Comparison of ENCODE assay signal across 18 cellular contexts in the genomic region with DNA sequence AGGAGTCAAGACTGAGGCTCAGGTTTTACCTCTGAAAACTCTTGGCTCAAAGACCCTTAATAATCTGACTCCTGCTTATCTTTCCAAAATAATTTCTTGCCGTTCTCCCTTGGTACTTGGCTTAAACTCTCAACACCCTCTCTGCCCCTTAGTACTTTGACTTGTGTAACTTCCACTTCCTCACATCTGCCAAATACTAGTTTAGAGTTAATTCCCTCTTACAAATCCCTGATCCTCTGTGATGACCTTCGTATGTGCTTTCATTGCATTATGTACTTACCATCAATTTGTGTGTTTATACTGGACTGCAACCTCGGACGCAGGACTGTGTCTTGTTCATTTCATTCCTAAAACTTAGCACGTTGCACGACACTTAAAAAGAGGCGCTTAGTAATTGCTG. TPM values are rescaled to one million over a fixed set of nuclear protein-coding genes. Genes with fewer than 3 reads are reported as not detected.
DNase-seq lines count a peak whose midpoint lies in the region; ATAC-seq and TF ChIP-seq lines count a peak whose summit lies in the region.
"Had no signal": no experiment of that assay in that cellular context is flagged by ENCODE, and none has a peak within 500 bp of the region (broad histone marks: within the 10 kb centered on the region; RNA-seq: fewer than 3 reads in every experiment).

No MANE protein-coding gene starts in this region.

- peak overlapping the region; percentile 41 to 54 for H3K27ac Mint-ChIP-seq in natural killer cell
- no peak overlapping the region for H3K27ac Mint-ChIP-seq in natural killer cell treated with Interleukin-12 subunit alpha and Interleukin-12 subunit beta and Interleukin-15 and Interleukin-18, amount 100 ng/mL, for 72 hours
- peak overlapping the region; percentile 4 for H3K27ac Mint-ChIP-seq in stimulated activated naive B cell treated with anti-CD40 and anti-IgM and Interleukin-4, amounts not matched to agents 10 μg/mL and 1 μg/mL and 100 μg/mL, for 72 hours
- H3K27ac Mint-ChIP-seq: GM23338 had no signal

- H3K4me3 Mint-ChIP-seq in natural killer cell = no peak overlapping the region
- no peak overlapping the region for H3K4me3 Mint-ChIP-seq in natural killer cell treated with Interleukin-12 subunit alpha and Interleukin-12 subunit beta and Interleukin-15 and Interleukin-18, amount 100 ng/mL, for 72 hours
- H3K4me3 Mint-ChIP-seq in stimulated activated naive B cell treated with anti-CD40 and anti-IgM and Interleukin-4, amounts not matched to agents 10 μg/mL and 1 μg/mL and 100 μg/mL, for 72 hours = no peak overlapping the region
- H3K4me3 Mint-ChIP-seq: GM23338 had no signal

- no peaks in the 10 kb centered on the region for H3K4me1 ChIP-seq in Karpas-422 (ENCODE audit: low read length)
- H3K4me1 ChIP-seq: SJSA1 had no signal

- TF ChIP-seq CTCF in natural killer cell (IDR thresholded peaks at IDR 0.05) = no peak
- TF ChIP-seq CTCF in choroid plexus epithelial cell (conservative IDR thresholded peaks at IDR 0.05; ENCODE audit: low read depth, low read length) = no peak

- no peaks in the 10 kb centered on the region for H4K20me1 ChIP-seq in Karpas-422 (ENCODE audit: insufficient read depth, low read depth, low read length)

- DNase-seq in natural killer cell (no peak), NCI-H82 treated with DMSO at 0.1 percent for 48 hours (lab: John Stamatoyannopoulos, UW; ENCODE audit: unreplicated experiment) (peak; percentile 76), choroid plexus epithelial cell (ENCODE audit: low read depth) (peak; percentile 16), Karpas-422 (no peak)
- DNase-seq in natural killer cell treated with Interleukin-12 subunit alpha and Interleukin-12 subunit beta and Interleukin-15 and Interleukin-18, amount 100 ng/mL, for 72 hours (ENCODE audit: low spot score) = no peak
- DNase-seq in stimulated activated naive B cell treated with anti-CD40 and anti-IgM and Interleukin-4, amounts not matched to agents 10 μg/mL and 1 μg/mL and 100 μg/mL, for 72 hours = no peak
- no peak for DNase-seq in activated effector memory CD4-positive, alpha-beta T cell treated with anti-CD3 and anti-CD28 coated beads, Interleukin-2, amount 50 U/mL, for 16 hours
- DNase-seq: COR-L47, NCI-H1105 treated with DMSO at 0.1 percent for 48 hours, NCI-H1694 treated with DMSO at 0.1 percent for 48 hours, NCI-H2107, NCI-H2227 treated with DMSO at 0.1 percent for 48 hours, NCI-H526, PC-3 had no signal

- H3K27me3 ChIP-seq in Karpas-422 (ENCODE audit: low read length) = no peaks in the 10 kb centered on the region
- H3K27me3 ChIP-seq: SJSA1 had no signal

- H3K9me3 ChIP-seq in Karpas-422 (ENCODE audit: low read length) = no peaks in the 10 kb centered on the region
- H3K9me3 ChIP-seq: SJSA1 had no signal

- intact Hi-C loops in natural killer cell (cut with micrococcal nuclease) = no loop called here

- H3K9me2 ChIP-seq in Karpas-422 (replicated peaks; ENCODE audit: insufficient read depth, low read length) = no peaks in the 10 kb centered on the region

- no peak overlapping the region for H3K9ac ChIP-seq in Karpas-422 (ENCODE audit: low read length)
- H3K9ac ChIP-seq: KMS-11 had no signal

- H2AFZ ChIP-seq in Karpas-422 (ENCODE audit: low read length) = no peak overlapping the region
- H2AFZ ChIP-seq: GM23338 had no signal

- peaks cover 25% of the 10 kb centered on the region; the same call in 1 of the 2 replicates for H3K36me3 ChIP-seq in Karpas-422 (ENCODE audit: insufficient read depth, low read length)

- H3K4me3 ChIP-seq in choroid plexus epithelial cell (ENCODE audit: low read depth, low read length) (no peak overlapping the region), Karpas-422 (ENCODE audit: low read length) (no peak overlapping the region)
- H3K4me3 ChIP-seq: GM23338, SJSA1 had no signal

- H3K4me1 Mint-ChIP-seq in natural killer cell = peaks cover 22 to 25% of the 10 kb centered on the region in 2 donors
- H3K4me1 Mint-ChIP-seq in natural killer cell treated with Interleukin-12 subunit alpha and Interleukin-12 subunit beta and Interleukin-15 and Interleukin-18, amount 100 ng/mL, for 72 hours (ENCODE audit: low read depth in 2 of 2) = peaks cover 7 to 21% of the 10 kb centered on the region in 2 donors
- H3K4me1 Mint-ChIP-seq in stimulated activated naive B cell treated with anti-CD40 and anti-IgM and Interleukin-4, amounts not matched to agents 10 μg/mL and 1 μg/mL and 100 μg/mL, for 72 hours = peaks cover 4 to 7% of the 10 kb centered on the region in 2 donors
- H3K4me1 Mint-ChIP-seq: GM23338 had no signal

- ATAC-seq in natural killer cell = no peak
- no peak for ATAC-seq in natural killer cell treated with Interleukin-12 subunit alpha and Interleukin-12 subunit beta and Interleukin-15 and Interleukin-18, amount 100 ng/mL, for 72 hours
- ATAC-seq in stimulated activated naive B cell treated with anti-CD40 and anti-IgM and Interleukin-4, amounts not matched to agents 10 μg/mL and 1 μg/mL and 100 μg/mL, for 72 hours (replicated peaks) = no peak
- no peak for ATAC-seq in HG02623 (IDR thresholded peaks at IDR 0.05; ENCODE audit: unreplicated experiment)
- ATAC-seq: GM23338, PC-3 had no signal

- H3K36me3 Mint-ChIP-seq in natural killer cell = peaks cover 18% of the 10 kb centered on the region
- peaks cover 13% of the 10 kb centered on the region for H3K36me3 Mint-ChIP-seq in natural killer cell treated with Interleukin-12 subunit alpha and Interleukin-12 subunit beta and Interleukin-15 and Interleukin-18, amount 100 ng/mL, for 72 hours
- peaks cover 22 to 30% of the 10 kb centered on the region in 2 donors for H3K36me3 Mint-ChIP-seq in stimulated activated naive B cell treated with anti-CD40 and anti-IgM and Interleukin-4, amounts not matched to agents 10 μg/mL and 1 μg/mL and 100 μg/mL, for 72 hours

- H3K4me2 ChIP-seq in Karpas-422 (ENCODE audit: low read depth, low read length, poor library complexity, severe bottlenecking) = no peak overlapping the region
- H3K4me2 ChIP-seq: GM23338, KMS-11 had no signal

- no peaks in the 10 kb centered on the region for H3K9me3 Mint-ChIP-seq in natural killer cell
- no peaks in the 10 kb centered on the region for H3K9me3 Mint-ChIP-seq in natural killer cell treated with Interleukin-12 subunit alpha and Interleukin-12 subunit beta and Interleukin-15 and Interleukin-18, amount 100 ng/mL, for 72 hours
- no peaks in the 10 kb centered on the region for H3K9me3 Mint-ChIP-seq in stimulated activated naive B cell treated with anti-CD40 and anti-IgM and Interleukin-4, amounts not matched to agents 10 μg/mL and 1 μg/mL and 100 μg/mL, for 72 hours
- H3K9me3 Mint-ChIP-seq: GM23338 had no signal

- no peak overlapping the region for H3K27ac ChIP-seq in Karpas-422 (ENCODE audit: low read length)
- H3K27ac ChIP-seq: KMS-11, SJSA1 had no signal

- H3K27me3 Mint-ChIP-seq in natural killer cell (ENCODE audit: low read depth in 2 of 2) = no peaks in the 10 kb centered on the region
- no peaks in the 10 kb centered on the region for H3K27me3 Mint-ChIP-seq in natural killer cell treated with Interleukin-12 subunit alpha and Interleukin-12 subunit beta and Interleukin-15 and Interleukin-18, amount 100 ng/mL, for 72 hours
- no peaks in the 10 kb centered on the region for H3K27me3 Mint-ChIP-seq in stimulated activated naive B cell treated with anti-CD40 and anti-IgM and Interleukin-4, amounts not matched to agents 10 μg/mL and 1 μg/mL and 100 μg/mL, for 72 hours

- no peaks in the 10 kb centered on the region for H3K79me2 ChIP-seq in Karpas-422 (ENCODE audit: low read length)

RNA-seq across cellular contexts. Expression of gene ZNF207, which starts 35.2 kb away (rescaled TPM):
- total RNA-seq in natural killer cell = 100 to 1,000 TPM; 378 to 444 (median 428) TPM
- 100 to 1,000 TPM; 311 to 319 TPM for total RNA-seq in natural killer cell treated with Interleukin-12 subunit alpha and Interleukin-12 subunit beta and Interleukin-15 and Interleukin-18, amount 100 ng/mL, for 72 hours
- 115 and 219 TPM in 2 replicates for total RNA-seq in Karpas-422 (2014; rRNA removed; shearing (Covaris generic); ENCODE audit: low replicate concordance)

RNA-seq across cellular contexts. Expression of gene C17orf75, which starts 43.1 kb away (rescaled TPM):
- 10 to 100 TPM; 12.7 to 18.8 (median 13.3) TPM for total RNA-seq in natural killer cell
- 10 to 100 TPM; 23.2 to 24.5 TPM for total RNA-seq in natural killer cell treated with Interleukin-12 subunit alpha and Interleukin-12 subunit beta and Interleukin-15 and Interleukin-18, amount 100 ng/mL, for 72 hours
- 31.3 and 47.9 TPM in 2 replicates for total RNA-seq in Karpas-422 (2014; rRNA removed; shearing (Covaris generic); ENCODE audit: low replicate concordance)

RNA-seq across cellular contexts. Expression of gene PSMD11, which starts 59.2 kb away (rescaled TPM):
- total RNA-seq in natural killer cell = 100 to 1,000 TPM in 2 of 3 donors, 10 to 100 TPM in 1; 83.4 to 108 (median 105) TPM
- total RNA-seq in natural killer cell treated with Interleukin-12 subunit alpha and Interleukin-12 subunit beta and Interleukin-15 and Interleukin-18, amount 100 ng/mL, for 72 hours = 100 to 1,000 TPM; 179 to 203 TPM
- total RNA-seq in Karpas-422 (2014; rRNA removed; shearing (Covaris generic); ENCODE audit: low replicate concordance) = 69.5 and 79.6 TPM in 2 replicates

Comparison
In these comparisons a context has a peak if more than half of its experiments do, and no peak if none do; other contexts are left out.
1. H3K27ac Mint-ChIP-seq: peak in natural killer cell (2 of 2) and stimulated activated naive B cell treated with anti-CD40 and anti-IgM and Interleukin-4, amounts not matched to agents 10 μg/mL and 1 μg/mL and 100 μg/mL, for 72 hours (single experiment); none in natural killer cell treated with Interleukin-12 subunit alpha and Interleukin-12 subunit beta and Interleukin-15 and Interleukin-18, amount 100 ng/mL, for 72 hours (0 of 2).
2. DNase-seq: peak in NCI-H82 treated with DMSO at 0.1 percent for 48 hours (single experiment) and choroid plexus epithelial cell (single experiment); none in natural killer cell (single experiment), natural killer cell treated with Interleukin-12 subunit alpha and Interleukin-12 subunit beta and Interleukin-15 and Interleukin-18, amount 100 ng/mL, for 72 hours (single experiment), stimulated activated naive B cell treated with anti-CD40 and anti-IgM and Interleukin-4, amounts not matched to agents 10 μg/mL and 1 μg/mL and 100 μg/mL, for 72 hours (single experiment), activated effector memory CD4-positive, alpha-beta T cell treated with anti-CD3 and anti-CD28 coated beads, Interleukin-2, amount 50 U/mL, for 16 hours (single experiment) and Karpas-422 (single experiment).